ENCODE assay signal across 8 cellular contexts in the genomic region with DNA sequence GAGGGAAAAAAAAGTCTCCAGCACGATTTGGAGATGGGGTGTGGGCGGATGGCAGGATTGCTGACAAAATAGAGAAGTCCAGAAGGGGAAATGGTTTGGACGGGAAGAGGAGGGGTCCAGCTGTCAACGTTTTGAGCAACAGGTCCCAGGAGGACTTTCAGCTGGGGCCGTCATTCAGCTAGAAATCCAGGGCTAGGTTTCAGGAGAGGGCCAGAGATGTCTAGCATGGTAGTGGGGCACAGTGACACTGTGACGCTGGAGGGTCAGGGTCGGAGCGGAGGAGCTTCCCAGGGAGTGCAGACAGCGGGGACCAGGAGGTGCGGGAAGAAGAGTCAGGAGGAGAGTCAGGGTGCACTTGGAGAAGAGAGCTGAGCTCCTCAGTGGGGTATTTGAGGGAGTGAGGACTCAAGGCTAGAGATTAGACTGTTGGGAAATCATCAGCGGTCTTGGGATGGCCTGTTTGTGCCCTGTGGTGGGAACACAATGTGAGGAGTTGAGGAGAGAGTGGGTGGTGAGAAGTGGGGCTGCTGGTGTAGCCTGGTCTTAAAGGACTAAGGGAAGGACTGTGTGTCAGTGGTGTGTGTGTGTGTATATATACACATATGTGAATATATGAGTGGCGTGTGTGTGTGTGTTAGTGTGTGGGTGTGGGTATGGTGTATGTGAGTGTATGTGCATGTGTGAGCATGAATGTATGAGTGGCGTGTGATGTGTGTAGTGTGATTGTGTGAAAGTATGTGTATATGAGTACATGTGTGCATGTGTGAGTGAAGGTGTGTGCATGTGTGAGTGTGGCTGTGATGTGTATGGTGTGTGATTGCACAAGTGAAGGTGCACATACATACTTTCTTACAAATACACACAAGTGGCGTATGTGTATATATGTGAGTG. TPM values are rescaled to one million over a fixed set of nuclear protein-coding genes. Genes with fewer than 3 reads are reported as not detected.
A peak's percentile ranks its signal among the peaks of the same experiment; 100 is the strongest.
DNase-seq lines count a peak whose midpoint lies in the region; ATAC-seq and TF ChIP-seq lines count a peak whose summit lies in the region.

No MANE protein-coding gene starts in this region.

- WGBS in heart right ventricle, 2 donors = 66 to 76% methylated on average over 14 of the region's 14 CpGs

- H3K9me3 ChIP-seq in heart right ventricle = no peaks in the 10 kb centered on the region

- H3K27ac ChIP-seq in heart right ventricle = peak overlapping the region in 7 of 10 donors; percentile 12 to 100 (median 64)

- peaks cover 0 to 76% (median 22%) of the 10 kb centered on the region in 9 donors for H3K36me3 ChIP-seq in heart right ventricle

- ATAC-seq in heart right ventricle = no peak

- intact Hi-C loops in heart right ventricle (cut with DNase I) = loop anchor here in 4 of 10 donors (5.0 to 10.0 kb wide), 4 partner anchors 32 to 123 kb away; a partner anchor contains a TSS

- H3K4me3 ChIP-seq in heart right ventricle (peak overlapping the region in 8 of 10 donors; percentile 18 to 100 (median 94)), skeletal muscle cell (ENCODE audit: low read depth, low read length) (peak overlapping the region; percentile 93)

- H3K4me1 ChIP-seq in heart right ventricle = peaks cover 11 to 81% (median 57%) of the 10 kb centered on the region in 9 donors

- peak; percentile 58 for DNase-seq in GDM1 (lab: John Stamatoyannopoulos, UW)
- DNase-seq in UCSD-AML1 (lab: John Stamatoyannopoulos, UW; ENCODE audit: unreplicated experiment) = peak; percentile 30
- DNase-seq in heart right ventricle = no peak
- DNase-seq in skeletal muscle cell (ENCODE audit: low read depth) = peak; percentile 47
- no peak for DNase-seq in T-helper 9 cell
- no peak for DNase-seq in NCI-H1930 (lab: John Stamatoyannopoulos, UW)
- DNase-seq in iPS-NIHi11 (ENCODE audit: low spot score) = no peak
- DNase-seq in activated naive CD4-positive, alpha-beta T cell (lab: John Stamatoyannopoulos, UW) = no peak

- TF ChIP-seq CTCF in heart right ventricle (IDR thresholded peaks at IDR 0.05) = no peak

- no peaks in the 10 kb centered on the region for H3K27me3 ChIP-seq in heart right ventricle

RNA-seq across cellular contexts. Expression of a gene that starts 3.8 kb away (rescaled TPM):
- 100 to 1,000 TPM in 2 of 10 donors, 10 to 100 TPM in 8; 48.5 to 148 (median 74.6) TPM for total RNA-seq in heart right ventricle
- 100 to 1,000 TPM in 1 of 2 donors, 10 to 100 TPM in 1; 58.9 to 152 TPM for polyA plus RNA-seq in heart right ventricle

RNA-seq across cellular contexts. Expression of a gene that starts 22.5 kb away (rescaled TPM):
- 1 to 10 TPM in 1 of 10 donors, under 1 TPM in 8, not detected in 1; 0.07 to 1.2 (median 0.39) TPM for total RNA-seq in heart right ventricle
- under 1 TPM; 0.22 to 0.37 TPM for polyA plus RNA-seq in heart right ventricle

RNA-seq across cellular contexts. Expression of a gene that starts 23.7 kb away (rescaled TPM):
- under 1 TPM in 1 of 10 donors, not detected in 9; 0.39 TPM for total RNA-seq in heart right ventricle
- polyA plus RNA-seq in heart right ventricle = under 1 TPM; 0.12 to 0.73 TPM

RNA-seq across cellular contexts. Expression of a gene that starts 58.3 kb away (rescaled TPM):
- total RNA-seq in heart right ventricle = not detected
- not detected for polyA plus RNA-seq in heart right ventricle

Comparison
In these comparisons a context has a peak if more than half of its experiments do, and no peak if none do; other contexts are left out.
1. DNase-seq: peak in GDM1 (single experiment), UCSD-AML1 (single experiment) and skeletal muscle cell (single experiment); none in heart right ventricle (0 of 2), T-helper 9 cell (single experiment), NCI-H1930 (0 of 2), iPS-NIHi11 (single experiment) and activated naive CD4-positive, alpha-beta T cell (0 of 4).